28 cellular contexts compared by ENCODE assay signal in genomic region chr5:141869040-141869439, GRCh38. TPM values are rescaled to one million over a fixed set of nuclear protein-coding genes. Genes with fewer than 3 reads are reported as not detected.
DNase-seq lines count a peak whose midpoint lies in the region; ATAC-seq, FAIRE-seq and TF ChIP-seq lines count a peak whose summit lies in the region.
"Had no signal": no experiment of that assay in that cellular context is flagged by ENCODE, and none has a peak within 500 bp of the region (broad histone marks: within the 10 kb centered on the region; RNA-seq: fewer than 3 reads in every experiment).

No MANE protein-coding gene starts in this region.

- no peaks in the 10 kb centered on the region for H3K9me2 ChIP-seq in PC-9 (ENCODE audit: insufficient read depth)

- 78 to 82% (median 80%) methylated on average over 9 to 14 of the region's 14 CpGs for WGBS in stomach, 5 donors

- ATAC-seq in GM18519 (IDR thresholded peaks at IDR 0.05; ENCODE audit: low FRiP score, unreplicated experiment), result no peak
- ATAC-seq: psoas muscle had no signal

- POLR2A ChIA-PET in PC-9 (lab: Charles Lee; ENCODE audit: unreplicated experiment), result interaction anchor here (0.6 kb wide), 2 partner anchors 9 to 130 kb away, joined by 4 to 8 read pairs; no protein-coding TSS in a partner anchor

- no TSS peak for BruUV-seq in PC-9 (replicated peaks; lab: Mats Ljungman, UMichigan)

- no peak for TF ChIP-seq EP300 in stomach (IDR thresholded peaks at IDR 0.05)

- TF ChIP-seq POLR2A in stomach (IDR thresholded peaks at IDR 0.05) (no peak), uterus (IDR thresholded peaks at IDR 0.05) (no peak)

- peaks cover 96% of the 10 kb centered on the region for H3K79me2 ChIP-seq in PC-9 (ENCODE audit: low read depth)

- TF ChIP-seq CTCF in PC-9 (conservative IDR thresholded peaks at IDR 0.05) (no peak), colonic mucosa (IDR thresholded peaks at IDR 0.05) (no peak), kidney (IDR thresholded peaks at IDR 0.05; ENCODE audit: borderline replicate concordance, extremely low read depth, insufficient read depth) (no peak), stomach (IDR thresholded peaks at IDR 0.05) (no peak), uterus (IDR thresholded peaks at IDR 0.05) (no peak)

- no peak for FAIRE-seq in kidney (lab: Jason Lieb, UNC)
- FAIRE-seq: RCC 7860 had no signal

- CTCF ChIA-PET in PC-9 (lab: Charles Lee), result interaction anchor here (0.8 kb wide), 1 partner anchor 10 kb away, joined by 5 read pairs; no protein-coding TSS in a partner anchor

- H3K9me3 ChIP-seq in PC-9 (ENCODE audit: insufficient read depth, low read depth) (no peaks in the 10 kb centered on the region), colonic mucosa (no peaks in the 10 kb centered on the region), kidney (ENCODE audit: control insufficient read depth in 1 of 2, low read length in 2 of 2) (no peaks in the 10 kb centered on the region), stomach (no peaks in the 10 kb centered on the region), uterus (no peaks in the 10 kb centered on the region)
- H3K9me3 ChIP-seq: BLaER1 treated with 17β-estradiol and CSF1 and Interleukin-3, amounts not matched to agents 10 nM and 100 nM; Caco-2; psoas muscle; sigmoid colon; SJSA1; tibial artery had no signal

- H3K9ac ChIP-seq in colonic mucosa (ENCODE audit: low read depth in 2 of 2, low read length in 2 of 2) (peak overlapping the region; percentile 53 to 88), kidney (ENCODE audit: low read length in 2 of 2) (no peak overlapping the region)
- H3K9ac ChIP-seq: BLaER1 treated with 17β-estradiol and CSF1 and Interleukin-3, amounts not matched to agents 10 nM and 100 nM had no signal

- H3K4me1 ChIP-seq in PC-9 (replicated peaks; ENCODE audit: insufficient read depth) (peaks cover 97% of the 10 kb centered on the region), colonic mucosa (peaks cover 37% of the 10 kb centered on the region), kidney (ENCODE audit: control insufficient read depth in 1 of 2, insufficient read depth in 1 of 2, low read depth in 1 of 2, low read length in 2 of 2) (peaks cover 28 to 51% of the 10 kb centered on the region in 2 donors), stomach (peaks cover 37 to 94% (median 69%) of the 10 kb centered on the region in 4 donors), uterus (no peaks in the 10 kb centered on the region)
- H3K4me1 ChIP-seq: psoas muscle, SJSA1 had no signal

- H3K27me3 ChIP-seq in PC-9 (ENCODE audit: insufficient read depth, low read depth) (no peaks in the 10 kb centered on the region), colonic mucosa (no peaks in the 10 kb centered on the region), stomach (peaks cover 0 to 29% (median 0%) of the 10 kb centered on the region in 3 donors), uterus (no peaks in the 10 kb centered on the region)
- H3K27me3 ChIP-seq: tibial artery had no signal

- peaks cover 51% of the 10 kb centered on the region for H3K36me3 ChIP-seq in PC-9 (ENCODE audit: low read depth)
- no peaks in the 10 kb centered on the region for H3K36me3 ChIP-seq in colonic mucosa
- H3K36me3 ChIP-seq in kidney (ENCODE audit: control insufficient read depth in 1 of 2, insufficient read depth in 2 of 2, low read length in 2 of 2), result peaks cover 22 to 42% of the 10 kb centered on the region in 2 donors
- peaks cover 19 to 34% (median 30%) of the 10 kb centered on the region in 4 donors for H3K36me3 ChIP-seq in stomach
- no peaks in the 10 kb centered on the region for H3K36me3 ChIP-seq in uterus
- H3K36me3 ChIP-seq: BLaER1 treated with 17β-estradiol and CSF1 and Interleukin-3, amounts not matched to agents 10 nM and 100 nM; sigmoid colon; SJSA1 had no signal

- H3K4me3 ChIP-seq in PC-9 (no peak overlapping the region), colonic mucosa (no peak overlapping the region), kidney (ENCODE audit: low read length in 2 of 2) (no peak overlapping the region), stomach (no peak overlapping the region), uterus (no peak overlapping the region)
- H3K4me3 ChIP-seq: BLaER1 treated with 17β-estradiol and CSF1 and Interleukin-3, amounts not matched to agents 10 nM and 100 nM; lung; psoas muscle; sigmoid colon; SJSA1; tibial artery had no signal

- H3K27ac ChIP-seq in PC-9, result peak overlapping the region; percentile 73; the same call in 1 of the 2 replicates
- H3K27ac ChIP-seq in colonic mucosa, result peak overlapping the region; percentile 82
- no peak overlapping the region for H3K27ac ChIP-seq in kidney (ENCODE audit: low read depth in 2 of 2, low read length in 2 of 2)
- peak overlapping the region; percentile 21 to 80 (median 75) for H3K27ac ChIP-seq in stomach
- no peak overlapping the region for H3K27ac ChIP-seq in uterus
- H3K27ac ChIP-seq: BLaER1 treated with 17β-estradiol and CSF1 and Interleukin-3, amounts not matched to agents 10 nM and 100 nM; psoas muscle; sigmoid colon; SJSA1; tibial artery had no signal

- intact Hi-C loops in PC-9 (cut with micrococcal nuclease; ENCODE audit: unreplicated experiment) (no loop called here), colonic mucosa (cut with DNase I) (no loop called here), kidney (cut with DNase I) (no loop called here), stomach (cut with DNase I; ENCODE audit: low total_unique reads) (no loop called here), uterus (cut with DNase I; ENCODE audit: low total_unique reads) (loop anchor here (5.0 kb wide), 1 partner anchor 708 kb away; no protein-coding TSS in a partner anchor)

- H3K4me2 ChIP-seq in PC-9, result peak overlapping the region; percentile 34
- H3K4me2 ChIP-seq: BLaER1 treated with 17β-estradiol and CSF1 and Interleukin-3, amounts not matched to agents 10 nM and 100 nM had no signal

- DNase-seq in PC-9 (no peak), colonic mucosa (peak; percentile 29), kidney (peak; percentile 68), stomach (no peak), uterus (no peak), activated T-cell treated with anti-CD3 and anti-CD28 coated beads for 4 hours (no peak)
- DNase-seq: activated CD4-positive, alpha-beta T cell treated with anti-CD3 and anti-CD28 coated beads, Interleukin-2, amount 50 U/mL, for 48 hours; Caco-2; DMS79; effector CD4-positive, alpha-beta T cell; erythroblast; foreskin fibroblast; GDM1; kidney glomerular epithelial cell; NCI-H1092 treated with DMSO at 0.1 percent for 48 hours; NCI-H2029; NCI-H526 treated with DMSO at 0.1 percent for 48 hours; psoas muscle; sigmoid colon; stimulated activated naive CD4-positive, alpha-beta T cell treated with Interleukin-2 at 50 U/mL for 16 hours; T-helper 1 cell had no signal

- no peak overlapping the region for H2AFZ ChIP-seq in PC-9

- peaks cover 71% of the 10 kb centered on the region for H3F3A ChIP-seq in PC-9 (ENCODE audit: insufficient read depth, low read depth)

- H4K20me1 ChIP-seq in PC-9 (ENCODE audit: insufficient read depth), result peaks cover 66% of the 10 kb centered on the region

RNA-seq across cellular contexts. Expression of gene PCDH1, which starts 9.2 kb away (rescaled TPM):
- total RNA-seq in PC-9 (2021) (88.5 and 101 TPM in 2 replicates), colonic mucosa (100 to 1,000 TPM in 1 of 2 donors, 10 to 100 TPM in 1; 97.3 to 105 TPM), kidney (147 TPM), stomach (10 to 100 TPM; 35.3 to 96.9 (median 79.1) TPM), uterus (10 to 100 TPM; 29.2 to 46.7 (median 31.5) TPM)
- polyA plus RNA-seq in kidney (ENCODE audit: insufficient read depth, low read depth, low replicate concordance) (37.3 TPM), stomach (10 to 100 TPM in 2 of 3 donors, 1 to 10 TPM in 1; 8.7 to 20.9 (median 10.6) TPM)
- total RNA-seq: activated T-helper 2 cell treated with anti-CD3 and anti-CD28 coated beads, Interferon-gamma antibody, Interleukin-2, Interleukin-4, amounts not matched to agents 10 μg/mL and 5 μg/mL and 100 μg/mL, durations not matched to agents 14 hours and 24 hours and 36 hours had no signal

RNA-seq across cellular contexts. Expression of gene DELE1, which starts 54.6 kb away (rescaled TPM):
- total RNA-seq in PC-9 (2021) (68.5 and 80.8 TPM in 2 replicates), colonic mucosa (10 to 100 TPM; 69.2 to 69.4 TPM), kidney (82.3 TPM), stomach (100 to 1,000 TPM in 1 of 5 donors, 10 to 100 TPM in 4; 65.0 to 100 (median 98.2) TPM), uterus (100 to 1,000 TPM in 1 of 4 donors, 10 to 100 TPM in 3; 24.7 to 102 (median 45.8) TPM)
- polyA plus RNA-seq in kidney (ENCODE audit: insufficient read depth, low read depth, low replicate concordance) (67.7 TPM), stomach (10 to 100 TPM; 29.2 to 39.8 (median 32.6) TPM)

Comparison
In these comparisons a context has a peak if more than half of its experiments do, and no peak if none do; other contexts are left out.
1. DNase-seq: peak in colonic mucosa (single experiment) and kidney (single experiment); none in PC-9 (0 of 2), stomach (single experiment), uterus (0 of 2) and activated T-cell treated with anti-CD3 and anti-CD28 coated beads for 4 hours (single experiment).
2. H3K27ac ChIP-seq: peak in PC-9 (single experiment), colonic mucosa (single experiment) and stomach (5 of 5); none in kidney (0 of 2) and uterus (0 of 2).
3. H3K9ac ChIP-seq: peak in colonic mucosa (2 of 2); none in kidney (0 of 2).